1 cellular context compared by ENCODE assay signal in the genomic region with DNA sequence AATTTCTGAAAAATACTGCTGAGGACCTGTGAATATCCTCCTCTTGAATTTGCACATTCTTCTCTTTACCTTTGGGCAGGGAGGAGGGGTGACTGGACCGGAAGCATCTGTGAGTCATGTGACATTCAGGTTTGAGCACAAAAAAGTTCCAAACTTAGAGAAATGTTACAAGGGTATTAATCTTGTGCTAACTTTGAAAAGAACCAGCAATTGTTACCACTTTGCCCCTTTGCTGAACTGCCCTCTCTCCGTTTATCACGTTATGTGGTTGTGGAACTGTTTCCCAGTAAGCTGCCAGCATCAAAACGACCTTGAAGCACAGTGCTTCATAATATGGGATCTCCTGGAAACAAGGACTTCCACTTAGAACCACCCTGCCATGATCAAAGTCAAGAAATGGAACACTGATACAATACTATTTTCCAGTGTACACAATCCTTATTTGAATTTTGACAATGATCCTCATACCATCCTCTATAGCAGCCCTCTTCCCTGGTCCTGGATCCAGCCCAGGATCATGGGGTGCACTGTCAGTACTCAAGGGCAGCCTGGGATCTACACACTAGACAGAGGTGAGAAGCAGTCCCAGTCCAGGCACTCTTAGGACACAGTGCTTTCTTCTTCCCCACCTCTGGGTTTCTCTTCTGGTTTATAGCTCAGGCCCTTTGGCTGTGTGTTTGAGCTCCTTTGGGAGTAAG.
TF ChIP-seq lines count a peak whose summit lies in the region.

No MANE protein-coding gene starts in this region.

TF ChIP-seq in Ishikawa, 13 proteins besides CTCF, POLR2A, EP300 and RAD21:
- TF ChIP-seq, protein P1, sequence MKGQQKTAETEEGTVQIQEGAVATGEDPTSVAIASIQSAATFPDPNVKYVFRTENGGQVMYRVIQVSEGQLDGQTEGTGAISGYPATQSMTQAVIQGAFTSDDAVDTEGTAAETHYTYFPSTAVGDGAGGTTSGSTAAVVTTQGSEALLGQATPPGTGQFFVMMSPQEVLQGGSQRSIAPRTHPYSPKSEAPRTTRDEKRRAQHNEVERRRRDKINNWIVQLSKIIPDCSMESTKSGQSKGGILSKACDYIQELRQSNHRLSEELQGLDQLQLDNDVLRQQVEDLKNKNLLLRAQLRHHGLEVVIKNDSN (IDR thresholded peaks at IDR 0.05): peak; percentile 46; the same call in 1 of the 2 replicates
- TF ChIP-seq ZBTB7A (IDR thresholded peaks at IDR 0.05; ENCODE audit: low read depth): no peak
